23 cellular contexts compared by ENCODE assay signal in the genomic region with DNA sequence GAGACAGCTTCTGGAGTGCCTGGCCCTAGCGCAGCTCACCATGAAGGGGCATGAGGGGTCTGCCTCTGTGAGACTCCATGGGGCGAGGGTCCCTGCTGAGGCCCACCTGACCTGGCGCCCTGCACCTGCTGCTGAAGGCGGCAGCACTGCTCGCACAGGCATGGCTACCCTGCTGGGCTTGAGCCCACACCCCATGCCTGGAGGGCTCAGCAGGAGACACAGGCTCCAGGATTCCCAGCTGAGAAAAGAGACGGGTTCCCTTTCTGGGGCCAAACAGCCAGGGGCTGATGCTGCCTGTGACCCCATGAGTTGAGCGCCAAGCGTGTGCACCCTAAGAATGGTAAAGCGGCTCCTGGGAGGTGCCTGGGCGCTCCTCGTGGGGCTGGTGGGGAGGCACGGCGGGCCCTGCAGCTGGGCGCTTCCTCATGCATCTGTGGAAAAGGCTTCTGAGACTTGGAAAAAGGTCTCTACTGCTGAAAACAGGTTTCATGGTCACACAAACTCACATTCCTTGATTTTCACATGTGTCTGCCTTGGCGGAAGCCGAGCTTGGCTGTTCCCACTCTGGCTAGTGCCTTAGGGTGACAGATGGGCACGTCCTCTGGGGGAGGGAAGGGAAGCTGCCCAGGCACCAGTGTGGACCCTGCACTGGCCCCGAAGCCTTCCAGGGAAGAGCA.
DNase-seq lines count a peak whose midpoint lies in the region; ATAC-seq and TF ChIP-seq lines count a peak whose summit lies in the region.
"Had no signal": no experiment of that assay in that cellular context is flagged by ENCODE, and none has a peak within 500 bp of the region (broad histone marks: within the 10 kb centered on the region; RNA-seq: fewer than 3 reads in every experiment).

No MANE protein-coding gene starts in this region.

- H3K4me1 ChIP-seq in aorta (ENCODE audit: control insufficient read depth in 1 of 2, insufficient read depth in 2 of 2, low read length in 2 of 2) (peaks cover 0 to 3% of the 10 kb centered on the region in 2 donors), uterus (peaks cover 0 to 6% of the 10 kb centered on the region in 2 donors)

- H3K4me3 Mint-ChIP-seq in neural crest cell: no peak overlapping the region
- no peak overlapping the region for H3K4me3 Mint-ChIP-seq in CD14-positive monocyte
- H3K4me3 Mint-ChIP-seq: activated naive CD4-positive, alpha-beta T cell treated with anti-CD3 and anti-CD28 coated beads, Interleukin-2, amount 10 ng/mL, durations not matched to agents 7 days and 5 days; activated T-cell treated with anti-CD3 and anti-CD28 coated beads, Interleukin-2, amount 50 U/mL, for 72 hours; IgD-negative memory B cell; nephron progenitor cell had no signal

- H3K27ac ChIP-seq in aorta (ENCODE audit: low read depth in 1 of 2, low read length in 2 of 2): peak overlapping the region; percentile 72 to 81
- H3K27ac ChIP-seq in uterus: no peak overlapping the region

- ATAC-seq in aorta (ENCODE audit: low FRiP score): no peak
- ATAC-seq: gastroesophageal sphincter had no signal

- H3K27me3 ChIP-seq in aorta (ENCODE audit: control insufficient read depth in 1 of 2, insufficient read depth in 2 of 2, low read length in 1 of 2) (no peaks in the 10 kb centered on the region), uterus (no peaks in the 10 kb centered on the region)
- H3K27me3 ChIP-seq: gastroesophageal sphincter had no signal

- H3K27ac Mint-ChIP-seq in neural crest cell (ENCODE audit: unreplicated experiment) (peak overlapping the region; percentile 67), CD14-positive monocyte (no peak overlapping the region)
- H3K27ac Mint-ChIP-seq: activated naive CD4-positive, alpha-beta T cell treated with anti-CD3 and anti-CD28 coated beads, Interleukin-2, amount 10 ng/mL, durations not matched to agents 7 days and 5 days; activated T-cell treated with anti-CD3 and anti-CD28 coated beads, Interleukin-2, amount 50 U/mL, for 72 hours; IgD-negative memory B cell; nephron progenitor cell had no signal

- no peak for TF ChIP-seq CTCF in neural crest cell (conservative IDR thresholded peaks at IDR 0.05)
- no peak for TF ChIP-seq CTCF in uterus (IDR thresholded peaks at IDR 0.05)
- no peak for TF ChIP-seq CTCF in CD14-positive monocyte (IDR thresholded peaks at IDR 0.05)

- peaks cover 19% of the 10 kb centered on the region for H3K4me1 Mint-ChIP-seq in neural crest cell
- no peaks in the 10 kb centered on the region for H3K4me1 Mint-ChIP-seq in CD14-positive monocyte
- H3K4me1 Mint-ChIP-seq: activated naive CD4-positive, alpha-beta T cell treated with anti-CD3 and anti-CD28 coated beads, Interleukin-2, amount 10 ng/mL, durations not matched to agents 7 days and 5 days had no signal

- no peak for TF ChIP-seq POLR2A in uterus (IDR thresholded peaks at IDR 0.05)

- H3K36me3 Mint-ChIP-seq in neural crest cell (ENCODE audit: low read depth): peaks cover 7% of the 10 kb centered on the region
- no peaks in the 10 kb centered on the region for H3K36me3 Mint-ChIP-seq in CD14-positive monocyte
- H3K36me3 Mint-ChIP-seq: activated naive CD4-positive, alpha-beta T cell treated with anti-CD3 and anti-CD28 coated beads, Interleukin-2, amount 10 ng/mL, durations not matched to agents 7 days and 5 days; IgD-negative memory B cell had no signal

- no peak overlapping the region for H3K4me3 ChIP-seq in aorta (ENCODE audit: low read length in 2 of 2)
- H3K4me3 ChIP-seq in uterus: no peak overlapping the region
- H3K4me3 ChIP-seq: gastroesophageal sphincter, HAP-1 had no signal

- intact Hi-C loops in aorta (cut with DNase I) (no loop called here), uterus (cut with DNase I; ENCODE audit: low total_unique reads) (no loop called here), CD14-positive monocyte (cut with micrococcal nuclease) (no loop called here)

- H3K27me3 Mint-ChIP-seq in neural crest cell (ENCODE audit: low read depth) (no peaks in the 10 kb centered on the region), CD14-positive monocyte (ENCODE audit: low read depth in 3 of 3) (peaks cover 0 to 11% (median 9%) of the 10 kb centered on the region in 3 donors)
- H3K27me3 Mint-ChIP-seq: activated naive CD4-positive, alpha-beta T cell treated with anti-CD3 and anti-CD28 coated beads, Interleukin-2, amount 10 ng/mL, durations not matched to agents 7 days and 5 days; IgD-negative memory B cell had no signal

- 41 to 42% methylated on average over 18 of the region's 18 CpGs for WGBS in aorta, 2 donors

- no peaks in the 10 kb centered on the region for H3K9me3 Mint-ChIP-seq in neural crest cell
- no peaks in the 10 kb centered on the region for H3K9me3 Mint-ChIP-seq in CD14-positive monocyte
- H3K9me3 Mint-ChIP-seq: activated naive CD4-positive, alpha-beta T cell treated with anti-CD3 and anti-CD28 coated beads, Interleukin-2, amount 10 ng/mL, durations not matched to agents 7 days and 5 days; activated T-cell treated with anti-CD3 and anti-CD28 coated beads, Interleukin-2, amount 50 U/mL, for 72 hours; IgD-negative memory B cell; nephron progenitor cell had no signal

- H3K9me3 ChIP-seq in aorta (ENCODE audit: control insufficient read depth, low read length): no peaks in the 10 kb centered on the region
- no peaks in the 10 kb centered on the region for H3K9me3 ChIP-seq in uterus
- H3K9me3 ChIP-seq: gastroesophageal sphincter, HAP-1 had no signal

- H3K36me3 ChIP-seq in aorta (ENCODE audit: control insufficient read depth in 1 of 2, insufficient read depth in 2 of 2, low read length in 1 of 2): peaks cover 0 to 2% of the 10 kb centered on the region in 2 donors
- H3K36me3 ChIP-seq in uterus: no peaks in the 10 kb centered on the region
- H3K36me3 ChIP-seq: HAP-1 had no signal

- DNase-seq in activated effector memory CD4-positive, alpha-beta T cell treated with anti-CD3 and anti-CD28 coated beads, Interleukin-2, amount 50 U/mL, for 16 hours: peak; percentile 36
- DNase-seq in activated effector memory CD4-positive, alpha-beta T cell treated with Interleukin-2 at 50 U/mL for 16 hours: no peak
- DNase-seq in cerebellum (ENCODE audit: low spot score) (peak; percentile 38), neural crest cell (ENCODE audit: low read depth, low spot score) (no peak), aorta (peak in 1 of 2 donors; percentile 69), uterus (no peak), CD14-positive monocyte (ENCODE audit: low spot score) (no peak)
- DNase-seq in stimulated activated CD4-positive, alpha-beta T cell treated with anti-CD3 and anti-CD28 coated beads, Interleukin-12 subunit alpha, Interleukin-12 subunit beta, amount 100 ng/mL, for 4 hours: no peak
- DNase-seq: activated CD4-positive, alpha-beta T cell treated with anti-CD3 and anti-CD28 coated beads for 48 hours; activated naive CD4-positive, alpha-beta T cell treated with anti-CD3 and anti-CD28 coated beads, Interleukin-2, amount 10 ng/mL, durations not matched to agents 7 days and 5 days; activated T-cell treated with anti-CD3 and anti-CD28 coated beads, Interleukin-2, amount 50 U/mL, for 72 hours; AML-193; amniotic stem cell; dermis blood vessel endothelial cell; DMS79; islet precursor cell; left ventricle myocardium superior; NCI-H1436; NCI-H524 treated with DMSO at 0.1 percent for 48 hours; nephron progenitor cell had no signal

Comparison
In these comparisons a context has a peak if more than half of its experiments do, and no peak if none do; other contexts are left out.
1. DNase-seq: peak in activated effector memory CD4-positive, alpha-beta T cell treated with anti-CD3 and anti-CD28 coated beads, Interleukin-2, amount 50 U/mL, for 16 hours (single experiment) and cerebellum (single experiment); none in activated effector memory CD4-positive, alpha-beta T cell treated with Interleukin-2 at 50 U/mL for 16 hours (single experiment), neural crest cell (single experiment), stimulated activated CD4-positive, alpha-beta T cell treated with anti-CD3 and anti-CD28 coated beads, Interleukin-12 subunit alpha, Interleukin-12 subunit beta, amount 100 ng/mL, for 4 hours (single experiment), uterus (0 of 2) and CD14-positive monocyte (single experiment).
2. H3K27ac ChIP-seq: peak in aorta (2 of 2); none in uterus (0 of 2).